8 cellular contexts compared by ENCODE assay signal in genomic region chr9:137189297-137190295, GRCh38. TPM values are rescaled to one million over a fixed set of nuclear protein-coding genes. Genes with fewer than 3 reads are reported as not detected.
DNase-seq lines count a peak whose midpoint lies in the region; ATAC-seq and TF ChIP-seq lines count a peak whose summit lies in the region.

No MANE protein-coding gene starts in this region.

- H3K36me3 Mint-ChIP-seq in stimulated activated naive CD8-positive, alpha-beta T cell treated with anti-CD3 and anti-CD28 coated beads, Interleukin-15, Interleukin-2, amounts not matched to agents 100 ng/mL and 50 ng/mL, for 24 hours (ENCODE audit: low read depth) = peaks cover 4% of the 10 kb centered on the region
- H3K36me3 Mint-ChIP-seq in MCF 10A (ENCODE audit: insufficient read depth, unreplicated experiment) = peaks cover 20% of the 10 kb centered on the region

- no peaks in the 10 kb centered on the region for H3K27me3 Mint-ChIP-seq in stimulated activated naive CD8-positive, alpha-beta T cell treated with anti-CD3 and anti-CD28 coated beads, Interleukin-15, Interleukin-2, amounts not matched to agents 100 ng/mL and 50 ng/mL, for 24 hours
- H3K27me3 Mint-ChIP-seq in MCF 10A (ENCODE audit: insufficient read depth, unreplicated experiment) = no peaks in the 10 kb centered on the region

- DNase-seq in stimulated activated naive CD8-positive, alpha-beta T cell treated with anti-CD3 and anti-CD28 coated beads, Interleukin-15, Interleukin-2, amounts not matched to agents 100 U/mL and 50 U/mL, for 24 hours = no peak
- DNase-seq in MCF 10A (ENCODE audit: unreplicated experiment) (no peak), GF-D8 (lab: John Stamatoyannopoulos, UW) (no peak), MV-4-11 (lab: John Stamatoyannopoulos, UW) (no peak), SKM-1 treated with dmso at 0.1 percent for 144 hours (lab: John Stamatoyannopoulos, UW; ENCODE audit: unreplicated experiment) (no peak)
- no peak for DNase-seq in stimulated activated CD4-positive, alpha-beta T cell treated with anti-CD3 and anti-CD28 coated beads, Interleukin-4, amount 100 ng/mL, for 1 hour

- H3K4me3 Mint-ChIP-seq in stimulated activated naive CD8-positive, alpha-beta T cell treated with anti-CD3 and anti-CD28 coated beads, Interleukin-15, Interleukin-2, amounts not matched to agents 100 ng/mL and 50 ng/mL, for 24 hours = peak overlapping the region; percentile 95
- peak overlapping the region; percentile 94 for H3K4me3 Mint-ChIP-seq in MCF 10A (ENCODE audit: unreplicated experiment)

- intact Hi-C loops in MCF 10A (cut with micrococcal nuclease) = loop anchor here (1.0 to 2.0 kb wide), 2 partner anchors 38 to 51 kb away; partner anchors contain the start of genes RNF224 and TUBB4B

- H3K27me3 ChIP-seq in mononuclear cell (ENCODE audit: insufficient read depth, low read length) = no peaks in the 10 kb centered on the region

- peaks cover 36% of the 10 kb centered on the region for H3K4me1 Mint-ChIP-seq in stimulated activated naive CD8-positive, alpha-beta T cell treated with anti-CD3 and anti-CD28 coated beads, Interleukin-15, Interleukin-2, amounts not matched to agents 100 ng/mL and 50 ng/mL, for 24 hours (ENCODE audit: low read depth)
- peaks cover 10% of the 10 kb centered on the region for H3K4me1 Mint-ChIP-seq in MCF 10A (ENCODE audit: insufficient read depth, unreplicated experiment)

- no peak for TF ChIP-seq CTCF in MCF 10A (IDR thresholded peaks at IDR 0.05; ENCODE audit: unreplicated experiment)

- ATAC-seq in stimulated activated naive CD8-positive, alpha-beta T cell treated with anti-CD3 and anti-CD28 coated beads, Interleukin-15, Interleukin-2, amounts not matched to agents 100 U/mL and 50 U/mL, for 24 hours = no peak

- H3K9me3 ChIP-seq in mononuclear cell (ENCODE audit: low read depth, low read length) = no peaks in the 10 kb centered on the region

- CTCF ChIA-PET in MCF 10A (lab: Yijun Ruan, JAX) = interaction anchor here (0.6 to 2.4 kb wide), 15 partner anchors 11 to 160 kb away, joined by 3 to 11 read pairs (median 3); partner anchors contain the start of genes CYSRT1, RNF224 and TPRN

- H3K9me3 Mint-ChIP-seq in stimulated activated naive CD8-positive, alpha-beta T cell treated with anti-CD3 and anti-CD28 coated beads, Interleukin-15, Interleukin-2, amounts not matched to agents 100 ng/mL and 50 ng/mL, for 24 hours = no peaks in the 10 kb centered on the region
- H3K9me3 Mint-ChIP-seq in MCF 10A (ENCODE audit: unreplicated experiment) = no peaks in the 10 kb centered on the region

- H3K4me1 ChIP-seq in mononuclear cell (ENCODE audit: insufficient read depth, low read length) = peaks cover 38% of the 10 kb centered on the region

- BruUV-seq in MCF 10A (replicated peaks; lab: Mats Ljungman, UMichigan) = TSS peak; percentile 87

- peak overlapping the region; percentile 93 for H3K27ac Mint-ChIP-seq in stimulated activated naive CD8-positive, alpha-beta T cell treated with anti-CD3 and anti-CD28 coated beads, Interleukin-15, Interleukin-2, amounts not matched to agents 100 ng/mL and 50 ng/mL, for 24 hours
- H3K27ac Mint-ChIP-seq in MCF 10A (ENCODE audit: low read depth, unreplicated experiment) = peak overlapping the region; percentile 95

- POLR2A ChIA-PET in MCF 10A (lab: Yijun Ruan, JAX) = interaction anchor here (0.6 to 3.7 kb wide), 28 partner anchors 8 to 599 kb away, joined by 3 to 57 read pairs (median 4); partner anchors contain the start of genes CYSRT1, LRRC26, MAN1B1 and NDOR1

- peak overlapping the region; percentile 94 for H3K4me3 ChIP-seq in mononuclear cell (ENCODE audit: low read length)

RNA-seq across cellular contexts. Expression of gene SSNA1, which starts 1.1 kb away (rescaled TPM):
- 81.4 and 82.6 TPM in 2 replicates for total RNA-seq in MCF 10A (2022)
- 38.2 TPM for total RNA-seq in mononuclear cell

RNA-seq across cellular contexts. Expression of gene ANAPC2, which starts 1.2 kb away (rescaled TPM):
- total RNA-seq in MCF 10A (2022) (42.1 and 43.6 TPM in 2 replicates), mononuclear cell (36.7 TPM)

RNA-seq across cellular contexts. Expression of gene TPRN, which starts 10.9 kb away (rescaled TPM):
- total RNA-seq in MCF 10A (2022) = 12.6 and 13.4 TPM in 2 replicates
- total RNA-seq in mononuclear cell = 2.4 TPM

RNA-seq across cellular contexts. Expression of gene TMEM203, which starts 15.9 kb away (rescaled TPM):
- total RNA-seq in MCF 10A (2022) = 31.4 and 35.6 TPM in 2 replicates
- 21.1 TPM for total RNA-seq in mononuclear cell

RNA-seq across cellular contexts. Expression of gene NDOR1, which starts 15.9 kb away (rescaled TPM):
- total RNA-seq in MCF 10A (2022) = 16.6 and 18.0 TPM in 2 replicates
- 9.2 TPM for total RNA-seq in mononuclear cell
